ENCODE assay signal across 15 cellular contexts in genomic region chr18:74773171-74773624, GRCh38.
DNase-seq lines count a peak whose midpoint lies in the region; ATAC-seq and TF ChIP-seq lines count a peak whose summit lies in the region.
"Had no signal": no experiment of that assay in that cellular context is flagged by ENCODE, and none has a peak within 500 bp of the region (broad histone marks: within the 10 kb centered on the region; RNA-seq: fewer than 3 reads in every experiment).

No MANE protein-coding gene starts in this region.

- no peaks in the 10 kb centered on the region for H3K79me2 ChIP-seq in MM.1S (ENCODE audit: low read length)
- H3K79me2 ChIP-seq: parathyroid adenoma had no signal

- no peaks in the 10 kb centered on the region for H3K36me3 ChIP-seq in MM.1S (replicated peaks; ENCODE audit: insufficient read depth, low read length)
- H3K36me3 ChIP-seq: stomach, WERI-Rb-1 had no signal

- no peak overlapping the region for H3K27ac ChIP-seq in MM.1S (ENCODE audit: low read length)
- H3K27ac ChIP-seq: parathyroid adenoma, stomach, WERI-Rb-1 had no signal

- no peak overlapping the region for H3K4me3 ChIP-seq in MM.1S (ENCODE audit: low read length)
- H3K4me3 ChIP-seq: stomach had no signal

- no peaks in the 10 kb centered on the region for H3K9me3 ChIP-seq in MM.1S (replicated peaks; ENCODE audit: insufficient read depth, low read length)
- H3K9me3 ChIP-seq: stomach had no signal

- no peak for TF ChIP-seq CTCF in MM.1S (IDR thresholded peaks at IDR 0.05; ENCODE audit: low read length)

- ATAC-seq in GM18498 (IDR thresholded peaks at IDR 0.05; ENCODE audit: unreplicated experiment), result peak; percentile 88
- peak; percentile 69 for ATAC-seq in GM19438 (IDR thresholded peaks at IDR 0.05; ENCODE audit: low read depth, unreplicated experiment)
- peak; percentile 77 for ATAC-seq in HG02884 (IDR thresholded peaks at IDR 0.05; ENCODE audit: unreplicated experiment)
- peak; percentile 71 for ATAC-seq in HG03558 (IDR thresholded peaks at IDR 0.05; ENCODE audit: extremely low read depth, unreplicated experiment)
- ATAC-seq in esophagus mucosa, result no peak
- ATAC-seq: HCT116, Right ventricle myocardium inferior had no signal

- no peaks in the 10 kb centered on the region for H3F3A ChIP-seq in MM.1S (ENCODE audit: insufficient read depth, low read length)

- no peak overlapping the region for H3K9ac ChIP-seq in MM.1S (ENCODE audit: low read length)
- H3K9ac ChIP-seq: parathyroid adenoma had no signal

- no peaks in the 10 kb centered on the region for H3K27me3 ChIP-seq in MM.1S (replicated peaks; ENCODE audit: insufficient read depth, low read length)
- H3K27me3 ChIP-seq: stomach had no signal

- H4K20me1 ChIP-seq in MM.1S (ENCODE audit: insufficient read depth, low read length), result no peaks in the 10 kb centered on the region

- no peak overlapping the region for H2AFZ ChIP-seq in MM.1S (ENCODE audit: low read length)
- H2AFZ ChIP-seq: parathyroid adenoma had no signal

- H3K4me2 ChIP-seq in MM.1S (ENCODE audit: low read depth, low read length), result no peak overlapping the region

- no peak for DNase-seq in MM.1S
- DNase-seq in HUDEP-2 (lab: John Stamatoyannopoulos, UW; ENCODE audit: unreplicated experiment in 76 of 76), result no peak
- no peak for DNase-seq in foreskin melanocyte
- DNase-seq: activated T-cell treated with anti-CD3 and anti-CD28 coated beads, Interleukin-2, amount 50 U/mL, for 24 hours; hippocampal formation; stomach; WERI-Rb-1 had no signal

- H3K4me1 ChIP-seq in MM.1S (ENCODE audit: low read length), result no peaks in the 10 kb centered on the region
- H3K4me1 ChIP-seq: parathyroid adenoma, stomach had no signal

- H3K9me2 ChIP-seq in MM.1S (replicated peaks; ENCODE audit: insufficient read depth, low read length), result no peaks in the 10 kb centered on the region
